9 cellular contexts compared by ENCODE assay signal in genomic region chr15:88331291-88331690, GRCh38.
DNase-seq lines count a peak whose midpoint lies in the region; ATAC-seq lines count a peak whose summit lies in the region.
"Had no signal": no experiment of that assay in that cellular context is flagged by ENCODE, and none has a peak within 500 bp of the region (broad histone marks: within the 10 kb centered on the region; RNA-seq: fewer than 3 reads in every experiment).

No MANE protein-coding gene starts in this region.

- intact Hi-C loops in head of caudate nucleus (cut with DNase I): no loop called here

- DNase-seq in DMS114 treated with DMSO at 0.1 percent for 48 hours (lab: John Stamatoyannopoulos, UW; ENCODE audit: unreplicated experiment) (peak; percentile 22), NCI-H1048 (lab: John Stamatoyannopoulos, UW) (peak; percentile 72), head of caudate nucleus (peak in 37 of 42 donors; percentile 5 to 76 (median 34)), KG1 (lab: John Stamatoyannopoulos, UW) (no peak)
- DNase-seq in activated CD8-positive, alpha-beta memory T cell treated with anti-CD3 and anti-CD28 coated beads for 24 hours: peak; percentile 61
- DNase-seq in stimulated activated CD8-positive, alpha-beta memory T cell treated with anti-CD3 and anti-CD28 coated beads, Interleukin-4, amount 100 ng/mL, for 48 hours: peak; percentile 84

- ATAC-seq in GM21526 (IDR thresholded peaks at IDR 0.05; ENCODE audit: low FRiP score, unreplicated experiment): peak; percentile 58
- ATAC-seq in GM21717 (IDR thresholded peaks at IDR 0.05; ENCODE audit: unreplicated experiment): no peak
- ATAC-seq: naive thymus-derived CD8-positive, alpha-beta T cell had no signal
